In the genomic region with DNA sequence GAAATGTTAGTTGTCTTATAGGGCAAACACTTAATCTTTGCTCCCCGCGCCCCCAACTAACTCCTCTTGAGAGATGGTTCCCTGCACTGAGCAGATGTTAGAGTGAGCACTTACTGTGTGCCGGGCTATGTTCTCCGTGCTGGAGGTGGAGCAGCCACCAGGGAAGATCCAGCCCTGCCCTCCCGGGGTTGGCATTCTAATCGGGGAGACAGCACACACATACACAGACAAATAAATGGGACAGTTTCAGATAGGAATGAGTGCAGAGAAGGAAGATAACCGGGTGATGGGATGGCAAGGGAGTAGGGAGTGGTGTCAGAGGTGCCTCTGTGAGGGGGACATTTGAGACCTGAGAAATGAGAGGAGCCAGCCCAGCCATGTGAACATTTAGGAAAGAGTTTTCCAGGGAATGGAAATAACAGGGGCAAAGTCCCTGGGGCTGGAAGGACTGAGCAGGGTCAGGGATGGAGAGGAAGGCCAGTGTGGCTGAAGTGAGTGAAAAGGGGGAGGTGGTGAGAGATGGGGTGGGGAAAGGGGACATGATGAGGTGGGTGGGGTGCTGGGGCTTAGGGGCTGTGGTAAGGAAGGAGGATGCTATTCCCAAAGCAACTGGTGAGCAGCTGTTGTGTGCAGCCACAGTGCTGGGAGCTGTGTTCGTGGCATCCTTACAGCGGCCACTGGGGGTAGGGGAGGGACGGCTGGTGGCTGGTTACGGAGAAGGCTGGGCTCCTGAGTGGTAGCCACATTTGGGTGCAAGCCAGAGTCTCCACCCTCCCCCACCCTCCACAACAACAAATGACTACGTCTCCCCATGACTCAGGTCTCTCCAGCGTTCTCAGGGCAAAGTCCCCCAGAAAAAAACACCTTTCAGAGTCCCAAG, we compare ENCODE assay signal across 11 cellular contexts. TPM values are rescaled to one million over a fixed set of nuclear protein-coding genes. Genes with fewer than 3 reads are reported as not detected.
A peak's percentile ranks its signal among the peaks of the same experiment; 100 is the strongest.
DNase-seq lines count a peak whose midpoint lies in the region; ATAC-seq and TF ChIP-seq lines count a peak whose summit lies in the region.
"Had no signal": no experiment of that assay in that cellular context is flagged by ENCODE, and none has a peak within 500 bp of the region (broad histone marks: within the 10 kb centered on the region; RNA-seq: fewer than 3 reads in every experiment).

No MANE protein-coding gene starts in this region.

- in situ Hi-C loops in GM13977 (cut with MboI; ENCODE audit: low pct_unique_long_range_greater_than_20kb, low sequenced_read_pairs, unreplicated experiment), result no loop called here

- no peak for TF ChIP-seq EP300 in SK-N-SH (IDR thresholded peaks at IDR 0.05; ENCODE audit: borderline replicate concordance in 1 of 2, low read depth in 1 of 2, low read length in 1 of 2)

- CTCF ChIA-PET in SK-N-SH (lab: Yijun Ruan, JAX), result interaction anchor here (0.9 to 1.3 kb wide), 2 partner anchors 12 to 15 kb away, joined by 3 to 4 read pairs; no protein-coding TSS in a partner anchor

- no peaks in the 10 kb centered on the region for H3K9me2 ChIP-seq in SK-N-SH

- H3K27ac ChIP-seq in SK-N-SH (ENCODE audit: low read depth in 2 of 2, low read length in 1 of 2), result no peak overlapping the region
- H3K27ac ChIP-seq: SJSA1 had no signal

- no peaks in the 10 kb centered on the region for H4K20me1 ChIP-seq in SK-N-SH (ENCODE audit: insufficient read depth)

- no peaks in the 10 kb centered on the region for H3F3A ChIP-seq in SK-N-SH (replicated peaks; ENCODE audit: insufficient read depth)

- TF ChIP-seq CTCF in SK-N-SH (IDR thresholded peaks at IDR 0.05) (no peak), GM13977 (IDR thresholded peaks at IDR 0.05; ENCODE audit: extremely low read depth, insufficient read depth, missing control alignments) (no peak)

- H2AFZ ChIP-seq in SK-N-SH (ENCODE audit: low read depth), result no peak overlapping the region

- ATAC-seq in sciatic nerve (peak; percentile 62), HG03378 (IDR thresholded peaks at IDR 0.05; ENCODE audit: unreplicated experiment) (no peak), GM18511 (IDR thresholded peaks at IDR 0.05; ENCODE audit: unreplicated experiment) (no peak)

- H3K4me3 ChIP-seq in SK-N-SH (ENCODE audit: low read depth in 2 of 2, low read length in 1 of 2), result no peak overlapping the region
- H3K4me3 ChIP-seq: SJSA1 had no signal

- 64% methylated on average over 13 of the region's 13 CpGs for WGBS in SK-N-SH (ENCODE audit: low lambda C conversion rate)

- H3K4me1 ChIP-seq in SK-N-SH (ENCODE audit: control insufficient read depth in 1 of 2, insufficient read depth in 2 of 2, low read depth in 1 of 2, low read length in 1 of 2), result peaks cover 0 to 3% of the 10 kb centered on the region in 2 experiments; a peak in 1 of 4 replicates
- H3K4me1 ChIP-seq: SJSA1 had no signal

- TF ChIP-seq RAD21 in SK-N-SH (IDR thresholded peaks at IDR 0.05; ENCODE audit: low read length), result no peak

- no peaks in the 10 kb centered on the region for H3K36me3 ChIP-seq in SK-N-SH (replicated peaks in 1 of 2; ENCODE audit: control insufficient read depth in 1 of 2, insufficient read depth in 2 of 2, low read length in 1 of 2)
- H3K36me3 ChIP-seq: SJSA1 had no signal

- H3K9ac ChIP-seq in SK-N-SH, result no peak overlapping the region

- POLR2A ChIA-PET in SK-N-SH (lab: Yijun Ruan, JAX), result no interaction called here

- no peak overlapping the region for H3K4me2 ChIP-seq in SK-N-SH

- H3K79me2 ChIP-seq in SK-N-SH (ENCODE audit: insufficient read depth), result no peaks in the 10 kb centered on the region

- H3K27me3 ChIP-seq in SK-N-SH (ENCODE audit: insufficient read depth), result no peaks in the 10 kb centered on the region

- H3K9me3 ChIP-seq in SK-N-SH, result no peaks in the 10 kb centered on the region
- H3K9me3 ChIP-seq: SJSA1 had no signal

- DNase-seq in GDM1 (lab: John Stamatoyannopoulos, UW), result peak; percentile 11
- DNase-seq in SK-N-SH, result peak; percentile 53
- peak; percentile 70 for DNase-seq in cardiac septum (ENCODE audit: low spot score)
- DNase-seq in sciatic nerve (ENCODE audit: low spot score), result peak; percentile 42
- DNase-seq in GM13977 (ENCODE audit: low spot score), result no peak
- no peak for DNase-seq in stimulated activated CD4-positive, alpha-beta T cell treated with anti-CD3 and anti-CD28 coated beads, Interleukin-2, amount 100 ng/mL, for 24 hours
- DNase-seq: NCI-H146; stimulated activated naive CD4-positive, alpha-beta T cell had no signal

- intact Hi-C loops in cardiac septum (cut with DNase I), result no loop called here
- intact Hi-C loops in sciatic nerve (cut with DNase I), result no loop called here

TF ChIP-seq in SK-N-SH, 30 proteins besides CTCF, POLR2A, EP300 and RAD21:
- TF ChIP-seq FOXM1 (IDR thresholded peaks at IDR 0.05; ENCODE audit: low read depth), result no peak
- TF ChIP-seq EZH2phosphoT487 (IDR thresholded peaks at IDR 0.05; ENCODE audit: borderline replicate concordance, low read depth), result no peak
- no peak for TF ChIP-seq RXRA (IDR thresholded peaks at IDR 0.05; ENCODE audit: borderline replicate concordance, low read depth)
- TF ChIP-seq, protein P1, sequence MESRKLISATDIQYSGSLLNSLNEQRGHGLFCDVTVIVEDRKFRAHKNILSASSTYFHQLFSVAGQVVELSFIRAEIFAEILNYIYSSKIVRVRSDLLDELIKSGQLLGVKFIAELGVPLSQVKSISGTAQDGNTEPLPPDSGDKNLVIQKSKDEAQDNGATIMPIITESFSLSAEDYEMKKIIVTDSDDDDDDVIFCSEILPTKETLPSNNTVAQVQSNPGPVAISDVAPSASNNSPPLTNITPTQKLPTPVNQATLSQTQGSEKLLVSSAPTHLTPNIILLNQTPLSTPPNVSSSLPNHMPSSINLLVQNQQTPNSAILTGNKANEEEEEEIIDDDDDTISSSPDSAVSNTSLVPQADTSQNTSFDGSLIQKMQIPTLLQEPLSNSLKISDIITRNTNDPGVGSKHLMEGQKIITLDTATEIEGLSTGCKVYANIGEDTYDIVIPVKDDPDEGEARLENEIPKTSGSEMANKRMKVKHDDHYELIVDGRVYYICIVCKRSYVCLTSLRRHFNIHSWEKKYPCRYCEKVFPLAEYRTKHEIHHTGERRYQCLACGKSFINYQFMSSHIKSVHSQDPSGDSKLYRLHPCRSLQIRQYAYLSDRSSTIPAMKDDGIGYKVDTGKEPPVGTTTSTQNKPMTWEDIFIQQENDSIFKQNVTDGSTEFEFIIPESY (IDR thresholded peaks at IDR 0.05; ENCODE audit: borderline replicate concordance, low read depth), result no peak
- no peak for TF ChIP-seq JUND (IDR thresholded peaks at IDR 0.05)
- TF ChIP-seq SMC3 (IDR thresholded peaks at IDR 0.05; ENCODE audit: low read depth, low read length), result no peak
- TF ChIP-seq MXI1 (IDR thresholded peaks at IDR 0.05; ENCODE audit: low read depth, low read length), result no peak
- TF ChIP-seq NFIC (IDR thresholded peaks at IDR 0.05; ENCODE audit: borderline replicate concordance), result no peak
- TF ChIP-seq RCOR1 (IDR thresholded peaks at IDR 0.05; ENCODE audit: low read length), result no peak
- TF ChIP-seq, protein P2, sequence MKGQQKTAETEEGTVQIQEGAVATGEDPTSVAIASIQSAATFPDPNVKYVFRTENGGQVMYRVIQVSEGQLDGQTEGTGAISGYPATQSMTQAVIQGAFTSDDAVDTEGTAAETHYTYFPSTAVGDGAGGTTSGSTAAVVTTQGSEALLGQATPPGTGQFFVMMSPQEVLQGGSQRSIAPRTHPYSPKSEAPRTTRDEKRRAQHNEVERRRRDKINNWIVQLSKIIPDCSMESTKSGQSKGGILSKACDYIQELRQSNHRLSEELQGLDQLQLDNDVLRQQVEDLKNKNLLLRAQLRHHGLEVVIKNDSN (IDR thresholded peaks at IDR 0.05; ENCODE audit: borderline replicate concordance, low read depth), result no peak

RNA-seq across cellular contexts. Expression of a gene that starts 15.4 kb away (rescaled TPM):
- not detected in 2 replicates for polyA plus RNA-seq in SK-N-SH (2012; rRNA removed)
- polyA plus RNA-seq in SK-N-SH (2012; cell fraction: cytosol; rRNA removed), result 0.01 TPM in 1 of 2 replicates, not detected in the other
- not detected in 2 replicates for polyA plus RNA-seq in SK-N-SH (2012; cell fraction: nucleus; rRNA removed)
- total RNA-seq in cardiac septum (15.6 TPM), sciatic nerve (57.4 TPM)
- total RNA-seq: SJSA1 had no signal

Comparison
In these comparisons a context has a peak if more than half of its experiments do, and no peak if none do; other contexts are left out.
1. DNase-seq: peak in GDM1 (single experiment), SK-N-SH (single experiment), cardiac septum (single experiment) and sciatic nerve (single experiment); none in GM13977 (single experiment) and stimulated activated CD4-positive, alpha-beta T cell treated with anti-CD3 and anti-CD28 coated beads, Interleukin-2, amount 100 ng/mL, for 24 hours (0 of 2).